Comparison of ENCODE assay signal across 26 cellular contexts in the genomic region with DNA sequence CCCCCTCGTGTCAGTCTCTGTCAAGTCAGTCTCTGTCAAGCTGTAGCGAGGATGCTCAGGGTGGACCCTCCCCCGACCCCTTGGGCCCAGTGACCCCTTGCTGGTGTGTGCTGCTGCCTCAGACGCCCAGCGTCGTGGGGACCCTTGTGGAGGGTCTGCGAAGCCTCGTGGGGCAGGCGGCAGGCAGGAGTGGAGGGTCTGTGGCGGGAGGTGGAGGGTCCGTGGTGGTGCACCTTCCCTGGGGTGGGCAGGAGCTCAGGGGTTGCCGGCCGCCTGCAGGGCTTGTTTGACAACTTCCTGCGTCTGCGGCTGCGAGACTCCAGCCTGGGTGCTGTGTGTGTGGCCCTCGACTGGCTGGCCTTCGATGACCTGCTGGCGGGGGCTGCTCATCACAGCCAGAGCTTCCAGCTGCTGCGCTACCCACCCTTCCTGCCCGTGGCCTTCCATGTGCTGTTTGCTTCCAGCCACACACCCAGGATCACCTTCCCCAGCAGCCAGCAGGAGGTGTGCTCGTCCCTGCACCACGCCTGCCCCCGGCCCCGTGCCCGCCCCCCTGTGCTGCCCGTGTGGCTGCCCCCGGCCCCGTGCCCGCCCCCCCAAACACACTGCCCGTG. TPM values are rescaled to one million over a fixed set of nuclear protein-coding genes. Genes with fewer than 3 reads are reported as not detected.
A peak's percentile ranks its signal among the peaks of the same experiment; 100 is the strongest.
DNase-seq lines count a peak whose midpoint lies in the region; ATAC-seq, FAIRE-seq and TF ChIP-seq lines count a peak whose summit lies in the region.
"Had no signal": no experiment of that assay in that cellular context is flagged by ENCODE, and none has a peak within 500 bp of the region (broad histone marks: within the 10 kb centered on the region; RNA-seq: fewer than 3 reads in every experiment).

No MANE protein-coding gene starts in this region.

- no peak for ATAC-seq in K562
- no peak for ATAC-seq in GM19395 (IDR thresholded peaks at IDR 0.05; ENCODE audit: unreplicated experiment)
- ATAC-seq in stimulated activated naive CD8-positive, alpha-beta T cell treated with anti-CD3 and anti-CD28 coated beads, Interleukin-15, amount 100 ng/mL, for 72 hours = no peak
- ATAC-seq: SK-N-SH treated with all-trans-retinoic acid at 6 μM for 48 hours, T-helper 17 cell had no signal

- H3K4me3 Mint-ChIP-seq in Calu3 (ENCODE audit: low read depth, unreplicated experiment) = peak overlapping the region; percentile 54
- H3K4me3 Mint-ChIP-seq in stimulated activated naive CD8-positive, alpha-beta T cell treated with anti-CD3 and anti-CD28 coated beads, Interleukin-15, amount 100 ng/mL, for 72 hours = no peak overlapping the region
- H3K4me3 Mint-ChIP-seq: CD14-positive monocyte; CD8-positive, alpha-beta memory T cell; IgD-negative memory B cell; T-helper 17 cell had no signal

- H3K4me3 ChIP-seq in LNCaP clone FGC (ENCODE audit: low read depth, low read length) (no peak overlapping the region), K562 (no peak overlapping the region)
- H3K4me3 ChIP-seq: HAP-1, Peyer's patch, SJCRH30 had no signal

- peaks cover under 1% of the 10 kb centered on the region; the same call in 1 of the 3 replicates for H3K79me2 ChIP-seq in K562 (ENCODE audit: control insufficient read depth, insufficient read depth, low read length)

- POLR2A ChIA-PET in K562 (lab: Yijun Ruan, JAX) = interaction anchor here (1.3 kb wide), 1 partner anchor 13 kb away, joined by 4 read pairs; no protein-coding TSS in a partner anchor

- no peaks in the 10 kb centered on the region for H3K27me3 Mint-ChIP-seq in Calu3 (ENCODE audit: unreplicated experiment)
- H3K27me3 Mint-ChIP-seq in stimulated activated naive CD8-positive, alpha-beta T cell treated with anti-CD3 and anti-CD28 coated beads, Interleukin-15, amount 100 ng/mL, for 72 hours = peaks cover 15% of the 10 kb centered on the region

- H3K27ac ChIP-seq in 22Rv1 (peak overlapping the region; percentile 41; the same call in 1 of the 2 replicates), K562 (ENCODE audit: extremely low read depth, low read depth, low read length) (no peak overlapping the region)
- H3K27ac ChIP-seq: Peyer's patch, SJCRH30 had no signal

- DNase-seq in Calu3 = no peak
- peak; percentile 31 for DNase-seq in LNCaP clone FGC (ENCODE audit: low read depth)
- peak in 1 of 4 experiments; percentile 11 for DNase-seq in K562 (ENCODE audit: extremely low read depth in 1 of 4, low spot score in 3 of 4)
- DNase-seq in activated CD4-positive, alpha-beta T cell treated with anti-CD3 and anti-CD28 coated beads, Interleukin-2, amount 50 U/mL, for 1 hour = no peak
- DNase-seq in stimulated activated naive CD8-positive, alpha-beta T cell treated with anti-CD3 and anti-CD28 coated beads, Interleukin-15, amount 100 ng/mL, for 72 hours = no peak
- DNase-seq: CD8-positive, alpha-beta memory T cell; GOT3; Karpas-422; MV-4-11; NCI-H1105 treated with DMSO at 0.1 percent for 48 hours; NCI-H146; NCI-H1930; NCI-H446 treated with DMSO at 0.1 percent for 48 hours; SJCRH30; T-helper 17 cell had no signal

- no peak for TF ChIP-seq EP300 in K562 (IDR thresholded peaks at IDR 0.05; ENCODE audit: low read length)

- H3K27ac Mint-ChIP-seq in Calu3 (ENCODE audit: unreplicated experiment) = no peak overlapping the region
- no peak overlapping the region for H3K27ac Mint-ChIP-seq in stimulated activated naive CD8-positive, alpha-beta T cell treated with anti-CD3 and anti-CD28 coated beads, Interleukin-15, amount 100 ng/mL, for 72 hours
- H3K27ac Mint-ChIP-seq: CD8-positive, alpha-beta memory T cell; IgD-negative memory B cell; T-helper 17 cell had no signal

- no peak overlapping the region for H3K9ac ChIP-seq in K562 (ENCODE audit: insufficient read depth in 1 of 2, low read depth in 2 of 2, low read length in 2 of 2)

- H3K4me2 ChIP-seq in K562 (ENCODE audit: insufficient read depth, low read length) = no peak overlapping the region

- peaks cover 2 to 89% of the 10 kb centered on the region in 2 experiments; a peak in 3 of 5 replicates for H3K4me1 ChIP-seq in K562 (replicated peaks in 1 of 2; ENCODE audit: control insufficient read depth in 2 of 2, insufficient read depth in 2 of 2, low read length in 2 of 2)
- H3K4me1 ChIP-seq: HAP-1, Peyer's patch, SJCRH30 had no signal

- no peak for TF ChIP-seq RAD21 in K562 (CRISPR knock-in tag; conservative IDR thresholded peaks at IDR 0.05 in 1 of 2, IDR thresholded peaks at IDR 0.05 in 1 of 2)

- TF ChIP-seq POLR2A in K562 (conservative IDR thresholded peaks at IDR 0.05) = no peak

- no peaks in the 10 kb centered on the region for H3K9me1 ChIP-seq in K562 (ENCODE audit: control insufficient read depth, insufficient read depth, low read length)

- 0 out of 2 replicates have a peak, but pooled peaks cover 4% of the 10 kb centered on the region for H4K20me1 ChIP-seq in K562 (replicated peaks; ENCODE audit: control insufficient read depth, insufficient read depth, low read length)

- H3K9me3 ChIP-seq in K562 (replicated peaks; ENCODE audit: control insufficient read depth, insufficient read depth, low read depth, low read length) = no peaks in the 10 kb centered on the region
- H3K9me3 ChIP-seq: HAP-1, Peyer's patch, SJCRH30 had no signal

- FAIRE-seq in K562 (lab: Jason Lieb, UNC) = no peak
- FAIRE-seq: A204.1, G401.6 had no signal

- H3K27me3 ChIP-seq in K562 (ENCODE audit: control insufficient read depth in 2 of 2, insufficient read depth in 2 of 2, low read length in 2 of 2) = no peaks in the 10 kb centered on the region
- H3K27me3 ChIP-seq: SJCRH30 had no signal

- no peaks in the 10 kb centered on the region for H3K4me1 Mint-ChIP-seq in Calu3 (ENCODE audit: low read depth, unreplicated experiment)
- H3K4me1 Mint-ChIP-seq in stimulated activated naive CD8-positive, alpha-beta T cell treated with anti-CD3 and anti-CD28 coated beads, Interleukin-15, amount 100 ng/mL, for 72 hours = peaks cover 21% of the 10 kb centered on the region
- H3K4me1 Mint-ChIP-seq: IgD-negative memory B cell had no signal

- H2AFZ ChIP-seq in K562 (ENCODE audit: low read depth, low read length) = no peak overlapping the region

- TF ChIP-seq CTCF in 22Rv1 (IDR thresholded peaks at IDR 0.05) = no peak
- TF ChIP-seq CTCF in Calu3 (IDR thresholded peaks at IDR 0.05; ENCODE audit: unreplicated experiment) = no peak
- TF ChIP-seq CTCF in LNCaP clone FGC (IDR thresholded peaks at IDR 0.05; ENCODE audit: control insufficient read depth, extremely low read depth, insufficient read depth) = peak; percentile 39; the same call in 1 of the 2 replicates
- no peak for TF ChIP-seq CTCF in K562 (IDR thresholded peaks at IDR 0.05 in 2 of 3, conservative IDR thresholded peaks at IDR 0.05 in 1 of 3; ENCODE audit: insufficient read depth in 2 of 3, low read depth in 1 of 3, low read length in 3 of 3)

- peaks cover 62% of the 10 kb centered on the region; the same call in 2 of the 3 replicates for H3K36me3 ChIP-seq in K562 (ENCODE audit: control insufficient read depth, insufficient read depth, low read length)
- H3K36me3 ChIP-seq: Peyer's patch had no signal

- CTCF ChIA-PET in Calu3 (lab: Charles Lee) = interaction anchor here (0.7 to 1.4 kb wide), 3 partner anchors 12 to 208 kb away, joined by 3 read pairs; a partner anchor contains a TSS
- CTCF ChIA-PET in K562 (lab: Yijun Ruan, JAX; ENCODE audit: low intra/inter-chr PET ratio) = no interaction called here

- BruUV-seq in Calu3 (replicated peaks; lab: Mats Ljungman, UMichigan) (no TSS peak), K562 (replicated peaks; lab: Mats Ljungman, UMichigan) (no TSS peak)

- peaks cover 69% of the 10 kb centered on the region for H3K36me3 Mint-ChIP-seq in Calu3 (ENCODE audit: insufficient read depth, unreplicated experiment)

- H3K9me3 Mint-ChIP-seq in Calu3 (ENCODE audit: low read depth, unreplicated experiment) = no peaks in the 10 kb centered on the region
- no peaks in the 10 kb centered on the region for H3K9me3 Mint-ChIP-seq in stimulated activated naive CD8-positive, alpha-beta T cell treated with anti-CD3 and anti-CD28 coated beads, Interleukin-15, amount 100 ng/mL, for 72 hours
- H3K9me3 Mint-ChIP-seq: IgD-negative memory B cell had no signal

- intact Hi-C loops in Calu3 (cut with micrococcal nuclease; ENCODE audit: unreplicated experiment) = no loop called here
- intact Hi-C loops in K562 (cut with micrococcal nuclease) = no loop called here

- 76% methylated on average over 9 of the region's 31 CpGs for WGBS in K562 (ENCODE audit: insufficient coverage, low coverage, missing lambda C conversion rate)

- in situ Hi-C loops in K562 (cut with MboI) = no loop called here

RNA-seq across cellular contexts. Expression of a gene that starts 5.6 kb away (rescaled TPM):
- not detected in 2 replicates for total RNA-seq in Calu3 (2022)
- not detected in 2 replicates for total RNA-seq in K562 (2011; cell fraction: chromatin; rRNA removed; ENCODE audit: low replicate concordance)
- not detected in 2 replicates for total RNA-seq in K562 (2011; cell fraction: nucleolus; rRNA removed)
- total RNA-seq in K562 (2011; cell fraction: nucleoplasm; rRNA removed) = not detected in 2 replicates
- not detected in 2 replicates for total RNA-seq in K562 (2014; rRNA removed)
- not detected in 2 replicates for total RNA-seq in K562 (2014; rRNA removed; fragmentation: Illumina TruSeq; extraction: Trizol)
- total RNA-seq in K562 (2015; rRNA removed; fragmentation: Illumina TruSeq; extraction: Trizol) = not detected in 2 replicates
- not detected in 2 replicates for total RNA-seq in K562 (2021)
- not detected in 2 replicates for polyA plus RNA-seq in K562 (2011; rRNA removed)
- polyA plus RNA-seq in K562 (2011; cell fraction: cytosol; rRNA removed) = not detected in 2 replicates
- not detected in 2 replicates for polyA plus RNA-seq in K562 (2011; cell fraction: nucleus; rRNA removed)
- polyA plus RNA-seq in K562 (2012) = 1.00 and 1.4 TPM in 2 replicates
- not detected in 2 replicates for polyA plus RNA-seq in K562 (2014; fragmentation: Illumina TruSeq; extraction: Trizol)
- not detected for polyA plus RNA-seq in K562 (2014; fragmentation: Nextera tagmentation; extraction: Ambion mirVana)
- polyA plus RNA-seq in K562 (2014; rRNA removed) = not detected in 2 replicates
- polyA minus RNA-seq in K562 (2011; rRNA and poly(A)+ RNA removed) = not detected in 2 replicates
- polyA minus RNA-seq in K562 (2011; cell fraction: cytosol; rRNA and poly(A)+ RNA removed) = not detected in 2 replicates
- not detected in 2 replicates for polyA minus RNA-seq in K562 (2011; cell fraction: nucleus; rRNA and poly(A)+ RNA removed)
- total RNA-seq: CD8-positive, alpha-beta memory T cell; M059J; OCI-LY7; SJCRH30; T-helper 17 cell had no signal
- polyA plus RNA-seq: CD14-positive monocyte; CD8-positive, alpha-beta memory T cell; IgD-negative memory B cell had no signal

RNA-seq across cellular contexts. Expression of a gene that starts 6.5 kb away (rescaled TPM):
- total RNA-seq in Calu3 (2022) (154 and 173 TPM in 2 replicates), K562 (2014; rRNA removed) (57.2 and 70.7 TPM in 2 replicates), K562 (2014; rRNA removed; fragmentation: Illumina TruSeq; extraction: Trizol) (2.7 and 4.4 TPM in 2 replicates), K562 (2015; rRNA removed; fragmentation: Illumina TruSeq; extraction: Trizol) (21.1 and 22.1 TPM in 2 replicates), K562 (2021) (121 and 123 TPM in 2 replicates)
- 53.1 and 261 TPM in 2 replicates for total RNA-seq in K562 (2011; cell fraction: chromatin; rRNA removed; ENCODE audit: low replicate concordance)
- 207 and 214 TPM in 2 replicates for total RNA-seq in K562 (2011; cell fraction: nucleolus; rRNA removed)
- total RNA-seq in K562 (2011; cell fraction: nucleoplasm; rRNA removed) = 88.6 and 90.7 TPM in 2 replicates
- polyA plus RNA-seq in K562 (2011; rRNA removed) (17.0 and 32.6 TPM in 2 replicates), K562 (2014; fragmentation: Illumina TruSeq; extraction: Trizol) (5.1 and 23.0 TPM in 2 replicates), K562 (2014; fragmentation: Nextera tagmentation; extraction: Ambion mirVana) (1 to 10 TPM; 2.5 to 2.7 TPM), K562 (2014; rRNA removed) (91.5 and 93.4 TPM in 2 replicates)
- polyA plus RNA-seq in K562 (2011; cell fraction: cytosol; rRNA removed) = 23.3 and 65.2 TPM in 2 replicates
- 379 and 556 TPM in 2 replicates for polyA plus RNA-seq in K562 (2011; cell fraction: nucleus; rRNA removed)
- 65.7 and 81.8 TPM in 2 replicates for polyA plus RNA-seq in K562 (2012)
- 2.7 and 4.0 TPM in 2 replicates for polyA minus RNA-seq in K562 (2011; rRNA and poly(A)+ RNA removed)
- 8.6 and 13.5 TPM in 2 replicates for polyA minus RNA-seq in K562 (2011; cell fraction: cytosol; rRNA and poly(A)+ RNA removed)
- polyA minus RNA-seq in K562 (2011; cell fraction: nucleus; rRNA and poly(A)+ RNA removed) = 59.3 and 59.4 TPM in 2 replicates

RNA-seq across cellular contexts. Expression of a gene that starts 6.8 kb away (rescaled TPM):
- 47.5 and 51.1 TPM in 2 replicates for total RNA-seq in Calu3 (2022)
- 10.9 and 59.9 TPM in 2 replicates for total RNA-seq in K562 (2011; cell fraction: chromatin; rRNA removed; ENCODE audit: low replicate concordance)
- total RNA-seq in K562 (2011; cell fraction: nucleolus; rRNA removed) = 59.0 and 69.6 TPM in 2 replicates
- total RNA-seq in K562 (2011; cell fraction: nucleoplasm; rRNA removed) = 21.1 and 25.7 TPM in 2 replicates
- total RNA-seq in K562 (2014; rRNA removed) = 50.7 and 67.3 TPM in 2 replicates
- 1.7 and 3.3 TPM in 2 replicates for total RNA-seq in K562 (2014; rRNA removed; fragmentation: Illumina TruSeq; extraction: Trizol)
- total RNA-seq in K562 (2015; rRNA removed; fragmentation: Illumina TruSeq; extraction: Trizol) = 22.7 and 27.2 TPM in 2 replicates
- 55.2 and 55.9 TPM in 2 replicates for total RNA-seq in K562 (2021)
- polyA plus RNA-seq in K562 (2011; rRNA removed) = 12.0 and 17.7 TPM in 2 replicates
- polyA plus RNA-seq in K562 (2011; cell fraction: cytosol; rRNA removed) = 26.1 and 86.4 TPM in 2 replicates
- polyA plus RNA-seq in K562 (2011; cell fraction: nucleus; rRNA removed) = 56.1 and 93.4 TPM in 2 replicates
- polyA plus RNA-seq in K562 (2012) = 24.6 and 30.5 TPM in 2 replicates
- 7.0 and 30.1 TPM in 2 replicates for polyA plus RNA-seq in K562 (2014; fragmentation: Illumina TruSeq; extraction: Trizol)
- under 1 TPM; 0.45 to 0.98 TPM for polyA plus RNA-seq in K562 (2014; fragmentation: Nextera tagmentation; extraction: Ambion mirVana)
- 56.6 and 66.9 TPM in 2 replicates for polyA plus RNA-seq in K562 (2014; rRNA removed)
- 3.8 and 4.8 TPM in 2 replicates for polyA minus RNA-seq in K562 (2011; rRNA and poly(A)+ RNA removed)
- 18.6 and 19.8 TPM in 2 replicates for polyA minus RNA-seq in K562 (2011; cell fraction: cytosol; rRNA and poly(A)+ RNA removed)
- polyA minus RNA-seq in K562 (2011; cell fraction: nucleus; rRNA and poly(A)+ RNA removed) = 30.8 and 34.1 TPM in 2 replicates

RNA-seq across cellular contexts. Expression of a gene that starts 34.4 kb away (rescaled TPM):
- total RNA-seq in Calu3 (2022) (3.4 and 8.9 TPM in 2 replicates), K562 (2014; rRNA removed) (not detected in 2 replicates), K562 (2014; rRNA removed; fragmentation: Illumina TruSeq; extraction: Trizol) (not detected in 2 replicates), K562 (2015; rRNA removed; fragmentation: Illumina TruSeq; extraction: Trizol) (not detected in 2 replicates), K562 (2021) (0.22 TPM in 1 of 2 replicates, not detected in the other)
- total RNA-seq in K562 (2011; cell fraction: chromatin; rRNA removed; ENCODE audit: low replicate concordance) = not detected in 2 replicates
- total RNA-seq in K562 (2011; cell fraction: nucleolus; rRNA removed) = not detected in 2 replicates
- total RNA-seq in K562 (2011; cell fraction: nucleoplasm; rRNA removed) = not detected in 2 replicates
- polyA plus RNA-seq in K562 (2011; rRNA removed) (not detected in 2 replicates), K562 (2014; fragmentation: Illumina TruSeq; extraction: Trizol) (not detected in 2 replicates), K562 (2014; fragmentation: Nextera tagmentation; extraction: Ambion mirVana) (not detected), K562 (2014; rRNA removed) (not detected in 2 replicates)
- not detected in 2 replicates for polyA plus RNA-seq in K562 (2011; cell fraction: cytosol; rRNA removed)
- not detected in 2 replicates for polyA plus RNA-seq in K562 (2011; cell fraction: nucleus; rRNA removed)
- polyA plus RNA-seq in K562 (2012) = not detected in 2 replicates
- not detected in 2 replicates for polyA minus RNA-seq in K562 (2011; rRNA and poly(A)+ RNA removed)
- polyA minus RNA-seq in K562 (2011; cell fraction: cytosol; rRNA and poly(A)+ RNA removed) = 0.86 and 3.8 TPM in 2 replicates
- polyA minus RNA-seq in K562 (2011; cell fraction: nucleus; rRNA and poly(A)+ RNA removed) = 0.22 and 0.40 TPM in 2 replicates
- total RNA-seq: CD8-positive, alpha-beta memory T cell; SJCRH30; T-helper 17 cell had no signal
- polyA plus RNA-seq: CD8-positive, alpha-beta memory T cell; IgD-negative memory B cell had no signal

RNA-seq across cellular contexts. Expression of a gene that starts 54.2 kb away (rescaled TPM):
- total RNA-seq in Calu3 (2022) (51.9 and 58.4 TPM in 2 replicates), K562 (2014; rRNA removed) (35.6 and 48.2 TPM in 2 replicates), K562 (2014; rRNA removed; fragmentation: Illumina TruSeq; extraction: Trizol) (7.3 and 7.9 TPM in 2 replicates), K562 (2015; rRNA removed; fragmentation: Illumina TruSeq; extraction: Trizol) (18.6 and 20.5 TPM in 2 replicates), K562 (2021) (30.7 and 30.9 TPM in 2 replicates)
- 110 and 324 TPM in 2 replicates for total RNA-seq in K562 (2011; cell fraction: chromatin; rRNA removed; ENCODE audit: low replicate concordance)
- total RNA-seq in K562 (2011; cell fraction: nucleolus; rRNA removed) = 238 and 279 TPM in 2 replicates
- 145 and 170 TPM in 2 replicates for total RNA-seq in K562 (2011; cell fraction: nucleoplasm; rRNA removed)
- polyA plus RNA-seq in K562 (2011; rRNA removed) (18.5 and 30.5 TPM in 2 replicates), K562 (2014; fragmentation: Illumina TruSeq; extraction: Trizol) (17.1 and 18.7 TPM in 2 replicates), K562 (2014; fragmentation: Nextera tagmentation; extraction: Ambion mirVana) (1 to 10 TPM; 2.2 to 2.4 TPM), K562 (2014; rRNA removed) (31.0 and 38.2 TPM in 2 replicates)
- 24.1 and 25.8 TPM in 2 replicates for polyA plus RNA-seq in K562 (2011; cell fraction: cytosol; rRNA removed)
- 101 and 104 TPM in 2 replicates for polyA plus RNA-seq in K562 (2011; cell fraction: nucleus; rRNA removed)
- polyA plus RNA-seq in K562 (2012) = 22.4 and 34.2 TPM in 2 replicates
- 13.5 and 15.4 TPM in 2 replicates for polyA minus RNA-seq in K562 (2011; rRNA and poly(A)+ RNA removed)
- 9.9 and 14.8 TPM in 2 replicates for polyA minus RNA-seq in K562 (2011; cell fraction: cytosol; rRNA and poly(A)+ RNA removed)
- 52.0 and 78.0 TPM in 2 replicates for polyA minus RNA-seq in K562 (2011; cell fraction: nucleus; rRNA and poly(A)+ RNA removed)
